Comparison of ENCODE assay signal across 32 cellular contexts in genomic region chr2:111676423-111676822, GRCh38.
DNase-seq lines count a peak whose midpoint lies in the region; ATAC-seq and TF ChIP-seq lines count a peak whose summit lies in the region.
"Had no signal": no experiment of that assay in that cellular context is flagged by ENCODE, and none has a peak within 500 bp of the region (broad histone marks: within the 10 kb centered on the region; RNA-seq: fewer than 3 reads in every experiment).

No MANE protein-coding gene starts in this region.

- H3K14ac ChIP-seq in IMR-90 (replicated peaks; ENCODE audit: low read depth, low read length) (no peak overlapping the region), H9 (ENCODE audit: insufficient read depth, low read length) (no peak overlapping the region)

- H3K23ac ChIP-seq in IMR-90 (ENCODE audit: low read depth, low read length): no peak overlapping the region
- H3K23ac ChIP-seq in H9 (ENCODE audit: insufficient read length, low read depth, low read length): no peak overlapping the region

- no peaks in the 10 kb centered on the region for H3K79me2 ChIP-seq in H9 (ENCODE audit: insufficient read depth, low read length)

- peak; percentile 92 for ATAC-seq in IMR-90 (ENCODE audit: low read depth)
- no peak for ATAC-seq in GM19328 (IDR thresholded peaks at IDR 0.05; ENCODE audit: unreplicated experiment)
- ATAC-seq: activated naive CD8-positive, alpha-beta T cell treated with anti-CD3 and anti-CD28 coated beads, Interleukin-2, amount 50 U/mL, for 24 hours; body of pancreas; K562; right cardiac atrium; SK-N-SH treated with all-trans-retinoic acid at 6 μM for 48 hours had no signal

- no peak overlapping the region for H3K4me3 Mint-ChIP-seq in H9
- H3K4me3 Mint-ChIP-seq: activated naive CD8-positive, alpha-beta T cell treated with anti-CD3 and anti-CD28 coated beads, Interleukin-2, amount 50 U/mL, for 24 hours; central memory CD8-positive, alpha-beta T cell; stimulated activated naive CD8-positive, alpha-beta T cell treated with anti-CD3 and anti-CD28 coated beads, Interleukin-15, Interleukin-2, amounts not matched to agents 100 ng/mL and 50 ng/mL, for 24 hours; T-helper 1 cell treated with Interleukin-12 subunit alpha and Interleukin-12 subunit beta and Interleukin-4 antibody, amounts not matched to agents 30 μg/mL and 1 μg/mL, for 36 hours had no signal

- no peak for TF ChIP-seq POLR2A in IMR-90 (IDR thresholded peaks at IDR 0.05; ENCODE audit: low read depth, low read length)

- H3K4ac ChIP-seq in IMR-90 (ENCODE audit: low read depth, low read length) (no peak overlapping the region), H9 (ENCODE audit: low read depth, low read length) (no peak overlapping the region)

- peaks cover 6% of the 10 kb centered on the region; the same call in 1 of the 2 replicates for H3K27me3 Mint-ChIP-seq in H9 (ENCODE audit: low read depth)
- H3K27me3 Mint-ChIP-seq: central memory CD8-positive, alpha-beta T cell had no signal

- DNase-seq in AG08396 (ENCODE audit: low spot score) (peak; percentile 64), IMR-90 (peak; percentile 91), adipocyte (ENCODE audit: low read depth) (peak; percentile 15), foreskin fibroblast (peak; percentile 42 to 78), H9 (no peak), cerebellar nuclear complex (lab: John Stamatoyannopoulos, UW) (no peak)
- no peak for DNase-seq in effector CD8-positive, alpha-beta T cell (lab: John Stamatoyannopoulos, UW)
- DNase-seq: activated naive CD8-positive, alpha-beta T cell treated with anti-CD3 and anti-CD28 coated beads, Interleukin-2, amount 50 U/mL, for 24 hours; activated T-cell treated with anti-CD3 and anti-CD28 coated beads, Interleukin-2, amount 50 U/mL, for 48 hours; body of pancreas; C1 segment of cervical spinal cord; COR-L47; dorsolateral prefrontal cortex; esophagus squamous epithelium; mesendoderm; NCI-H1105 treated with DMSO at 0.1 percent for 48 hours; NCI-H2029; NCI-H226; NCI-H526 treated with DMSO at 0.1 percent for 48 hours; NK-92 treated with Interleukin-12 subunit alpha and Interleukin-12 subunit beta, amount 100 ng/mL, for 24 hours; PC-9; posterior cingulate gyrus; right cardiac atrium; stimulated activated CD4-positive, alpha-beta T cell treated with anti-CD3 and anti-CD28 coated beads, Interleukin-2, amount 100 ng/mL, for 24 hours had no signal

- peaks cover 0 to 7% (median 2%) of the 10 kb centered on the region in 3 experiments; a peak in 6 of 7 replicates for H3K36me3 Mint-ChIP-seq in H9 (ENCODE audit: insufficient read depth in 1 of 3, low read depth in 3 of 3)

- no peaks in the 10 kb centered on the region for H3K9me1 ChIP-seq in IMR-90 (ENCODE audit: insufficient read depth, low read length)

- H3K18ac ChIP-seq in IMR-90 (ENCODE audit: low read depth, low read length): no peak overlapping the region
- H3K18ac ChIP-seq in H9 (ENCODE audit: insufficient read length, low read depth, low read length): no peak overlapping the region

- no peak overlapping the region for H3K4me2 ChIP-seq in IMR-90 (ENCODE audit: low read depth, low read length)
- H3K4me2 ChIP-seq in H9 (ENCODE audit: insufficient read depth, insufficient read length, low read length): no peak overlapping the region
- H3K4me2 ChIP-seq: A549, PC-9 had no signal

- peaks cover 6 to 26% of the 10 kb centered on the region in 2 experiments for H3K4me1 Mint-ChIP-seq in H9
- H3K4me1 Mint-ChIP-seq: central memory CD8-positive, alpha-beta T cell had no signal

- H3K56ac ChIP-seq in IMR-90 (ENCODE audit: extremely low read depth, insufficient read depth, low read length): no peak overlapping the region
- no peak overlapping the region for H3K56ac ChIP-seq in H9 (ENCODE audit: insufficient read length, low read depth, low read length)

- POLR2A ChIA-PET in IMR-90 (lab: Charles Lee; ENCODE audit: unreplicated experiment): no interaction called here

- CTCF ChIA-PET in IMR-90 (lab: Yijun Ruan, JAX): interaction anchor here (0.9 to 1.2 kb wide), 2 partner anchors 15 to 559 kb away, joined by 3 read pairs; no protein-coding TSS in a partner anchor

- H4K20me1 ChIP-seq in IMR-90 (ENCODE audit: insufficient read depth, low read length): no peaks in the 10 kb centered on the region
- no peaks in the 10 kb centered on the region for H4K20me1 ChIP-seq in H9 (ENCODE audit: control insufficient read depth, insufficient read depth, insufficient read length)

- no peak overlapping the region for H4K5ac ChIP-seq in IMR-90 (ENCODE audit: low read depth, low read length)
- H4K5ac ChIP-seq in H9 (ENCODE audit: insufficient read length, low read depth, low read length): no peak overlapping the region

- dilution Hi-C loops in IMR-90 (cut with HindIII; ENCODE audit: low sequenced_read_pairs, unreplicated experiment): no loop called here

- no CpG with 5 or more reads among the region's 3 CpGs for WGBS in IMR-90 (ENCODE audit: extremely low coverage in 2 of 2, insufficient read length in 1 of 2), 2 experiments
- no CpG with 5 or more reads among the region's 3 CpGs for WGBS in H9 (ENCODE audit: extremely low coverage, insufficient read length, low lambda C conversion rate)

- H3K9me3 ChIP-seq in IMR-90 (ENCODE audit: control insufficient read depth, insufficient read depth, low read length) (peaks cover 2% of the 10 kb centered on the region; the same call in 1 of the 2 replicates), adipocyte (ENCODE audit: control insufficient read depth, low read length) (no peaks in the 10 kb centered on the region), H9 (ENCODE audit: control insufficient read depth, low read depth, low read length) (no peaks in the 10 kb centered on the region)
- H3K9me3 ChIP-seq: A549, body of pancreas, esophagus squamous epithelium, thoracic aorta had no signal

- no peak overlapping the region for H2AK9ac ChIP-seq in IMR-90 (replicated peaks; ENCODE audit: low read depth, low read length, poor library complexity)

- no peak for TF ChIP-seq RAD21 in IMR-90 (IDR thresholded peaks at IDR 0.05; ENCODE audit: low read length)

- H2BK5ac ChIP-seq in IMR-90 (ENCODE audit: low read depth, low read length, poor library complexity, severe bottlenecking) (no peak overlapping the region), H9 (ENCODE audit: insufficient read length, low read length) (no peak overlapping the region)

- H3K23me2 ChIP-seq in H9 (ENCODE audit: insufficient read length, low read depth, low read length, poor library complexity, severe bottlenecking): no peaks in the 10 kb centered on the region

- peaks cover 11 to 12% of the 10 kb centered on the region in 2 experiments for H3K9me3 Mint-ChIP-seq in H9
- H3K9me3 Mint-ChIP-seq: activated naive CD8-positive, alpha-beta T cell treated with anti-CD3 and anti-CD28 coated beads, Interleukin-2, amount 50 U/mL, for 24 hours; central memory CD8-positive, alpha-beta T cell; stimulated activated naive CD8-positive, alpha-beta T cell treated with anti-CD3 and anti-CD28 coated beads, Interleukin-15, Interleukin-2, amounts not matched to agents 100 ng/mL and 50 ng/mL, for 24 hours; T-helper 1 cell treated with Interleukin-12 subunit alpha and Interleukin-12 subunit beta and Interleukin-4 antibody, amounts not matched to agents 30 μg/mL and 1 μg/mL, for 36 hours had no signal

- H3K79me1 ChIP-seq in IMR-90 (ENCODE audit: low read depth in 1 of 2, low read length in 2 of 2) (no peaks in the 10 kb centered on the region), H9 (ENCODE audit: insufficient read depth, low read depth, low read length, poor library complexity, severe bottlenecking) (no peaks in the 10 kb centered on the region)

- H2AFZ ChIP-seq in IMR-90 (replicated peaks; ENCODE audit: low read length, poor library complexity) (no peak overlapping the region), H9 (ENCODE audit: low read length) (no peak overlapping the region)
- H2AFZ ChIP-seq: PC-9 had no signal

- H3K27ac ChIP-seq in IMR-90 (ENCODE audit: insufficient read depth, low read length) (no peak overlapping the region), H9 (ENCODE audit: insufficient read length, low read depth, low read length) (no peak overlapping the region)
- H3K27ac ChIP-seq: dorsolateral prefrontal cortex, PC-9, thoracic aorta had no signal

- H3K4me3 ChIP-seq in IMR-90 (ENCODE audit: insufficient read depth, low read depth, low read length): no peak overlapping the region
- H3K4me3 ChIP-seq in adipocyte (ENCODE audit: low read length): no peak overlapping the region
- H3K4me3 ChIP-seq in foreskin fibroblast (ENCODE audit: low read depth in 1 of 2, low read length in 2 of 2): no peak overlapping the region
- H3K4me3 ChIP-seq: A549, body of pancreas, dorsolateral prefrontal cortex, esophagus squamous epithelium, K562, PC-9, thoracic aorta had no signal

- H3K27ac Mint-ChIP-seq in H9: no peak overlapping the region
- H3K27ac Mint-ChIP-seq: activated naive CD8-positive, alpha-beta T cell treated with anti-CD3 and anti-CD28 coated beads, Interleukin-2, amount 50 U/mL, for 24 hours; stimulated activated naive CD8-positive, alpha-beta T cell treated with anti-CD3 and anti-CD28 coated beads, Interleukin-15, Interleukin-2, amounts not matched to agents 100 ng/mL and 50 ng/mL, for 24 hours; T-helper 1 cell treated with Interleukin-12 subunit alpha and Interleukin-12 subunit beta and Interleukin-4 antibody, amounts not matched to agents 30 μg/mL and 1 μg/mL, for 36 hours had no signal

- H3K36me3 ChIP-seq in IMR-90 (ENCODE audit: control insufficient read depth, insufficient read depth, low read length) (no peaks in the 10 kb centered on the region), adipocyte (ENCODE audit: control insufficient read depth, insufficient read depth, low read length, severe bottlenecking) (no peaks in the 10 kb centered on the region)
- H3K36me3 ChIP-seq: esophagus squamous epithelium, thoracic aorta had no signal

- H2BK12ac ChIP-seq in H9 (ENCODE audit: insufficient read length, low read depth, low read length): no peak overlapping the region

- H3T11ph ChIP-seq in H9 (ENCODE audit: low read length): no peak overlapping the region

- H3K27me3 ChIP-seq in IMR-90 (ENCODE audit: control insufficient read depth, insufficient read depth, low read length): peaks cover 13% of the 10 kb centered on the region
- peaks cover 8% of the 10 kb centered on the region for H3K27me3 ChIP-seq in adipocyte (replicated peaks; ENCODE audit: control insufficient read depth, insufficient read depth, low read length)
- no peaks in the 10 kb centered on the region for H3K27me3 ChIP-seq in H9 (ENCODE audit: insufficient read depth, low read length)
- H3K27me3 ChIP-seq: body of pancreas, dorsolateral prefrontal cortex, esophagus squamous epithelium had no signal

- H2BK15ac ChIP-seq in IMR-90 (ENCODE audit: low read depth, low read length): no peak overlapping the region
- H2BK15ac ChIP-seq in H9 (ENCODE audit: low read depth, low read length): no peak overlapping the region

- H4K91ac ChIP-seq in IMR-90 (ENCODE audit: insufficient read depth, low read depth, low read length) (no peak overlapping the region), H9 (ENCODE audit: insufficient read length, low read depth, low read length) (no peak overlapping the region)

- no TSS peak for BruUV-seq in IMR-90 (replicated peaks; lab: Mats Ljungman, UMichigan)

- intact Hi-C loops in IMR-90 (cut with micrococcal nuclease): no loop called here

- in situ Hi-C loops in IMR-90 (cut with MboI; ENCODE audit: low sequenced_read_pairs): loop anchor here (10.0 kb wide), 1 partner anchor 562 kb away; no protein-coding TSS in a partner anchor

- no peak overlapping the region for H2BK120ac ChIP-seq in IMR-90 (ENCODE audit: low read depth, low read length)
- no peak overlapping the region for H2BK120ac ChIP-seq in H9 (ENCODE audit: low read depth, low read length, poor library complexity, severe bottlenecking)

- H2BK20ac ChIP-seq in IMR-90 (ENCODE audit: low read depth, low read length): no peak overlapping the region
- H2BK20ac ChIP-seq in H9 (ENCODE audit: low read depth, low read length, poor library complexity, severe bottlenecking): no peak overlapping the region

- no peak overlapping the region for H4K8ac ChIP-seq in IMR-90 (ENCODE audit: low read depth in 2 of 2, low read length in 2 of 2)
- H4K8ac ChIP-seq in H9 (replicated peaks; ENCODE audit: insufficient read length, low read depth, low read length): no peak overlapping the region

- TF ChIP-seq CTCF in IMR-90 (conservative IDR thresholded peaks at IDR 0.05; ENCODE audit: low read depth, low read length) (no peak), foreskin fibroblast (IDR thresholded peaks at IDR 0.05; ENCODE audit: low read depth, low read length) (no peak), H9 (conservative IDR thresholded peaks at IDR 0.05) (no peak)

- H2AK5ac ChIP-seq in IMR-90 (ENCODE audit: low read depth, low read length) (no peak overlapping the region), H9 (ENCODE audit: insufficient read length, low read length) (no peak overlapping the region)

- H3K4me1 ChIP-seq in IMR-90 (ENCODE audit: control insufficient read depth, insufficient read depth, low read length) (peaks cover 4% of the 10 kb centered on the region; the same call in 1 of the 2 replicates), adipocyte (ENCODE audit: control insufficient read depth, insufficient read depth, low read length) (peaks cover 10% of the 10 kb centered on the region), H9 (ENCODE audit: insufficient read depth, low read length) (no peaks in the 10 kb centered on the region; the same call in 1 of the 2 replicates)

- no peak overlapping the region for H3K9ac ChIP-seq in IMR-90 (ENCODE audit: low read depth, low read length)
- no peak overlapping the region for H3K9ac ChIP-seq in adipocyte (ENCODE audit: low read length)
- no peak overlapping the region for H3K9ac ChIP-seq in H9 (ENCODE audit: extremely low read depth, insufficient read length, low read length)

Comparison
In these comparisons a context has a peak if more than half of its experiments do, and no peak if none do; other contexts are left out.
1. DNase-seq: peak in AG08396 (single experiment), IMR-90 (single experiment), adipocyte (single experiment) and foreskin fibroblast (2 of 2); none in H9 (single experiment), effector CD8-positive, alpha-beta T cell (single experiment) and cerebellar nuclear complex (0 of 2).